ENCODE assay signal across 18 cellular contexts in genomic region chr2:42104621-42105020, GRCh38. TPM values are rescaled to one million over a fixed set of nuclear protein-coding genes. Genes with fewer than 3 reads are reported as not detected.
A peak's percentile ranks its signal among the peaks of the same experiment; 100 is the strongest.
DNase-seq lines count a peak whose midpoint lies in the region; ATAC-seq and TF ChIP-seq lines count a peak whose summit lies in the region.
"Had no signal": no experiment of that assay in that cellular context is flagged by ENCODE, and none has a peak within 500 bp of the region (broad histone marks: within the 10 kb centered on the region; RNA-seq: fewer than 3 reads in every experiment).

No MANE protein-coding gene starts in this region.

- ATAC-seq in activated T-cell treated with anti-CD3 and anti-CD28 coated beads, Interleukin-2, amount 50 U/mL, for 72 hours (replicated peaks in 1 of 2), result no peak
- no peak for ATAC-seq in GM23338
- ATAC-seq: left cardiac atrium had no signal

- H3K9me2 ChIP-seq in GM23338 (ENCODE audit: insufficient read depth), result peaks cover 3% of the 10 kb centered on the region; the same call in 1 of the 2 replicates
- no peaks in the 10 kb centered on the region for H3K9me2 ChIP-seq in hepatocyte (replicated peaks; ENCODE audit: insufficient read depth)

- no peak overlapping the region for H3K4me3 Mint-ChIP-seq in activated T-cell treated with anti-CD3 and anti-CD28 coated beads, Interleukin-2, amount 50 U/mL, for 72 hours
- H3K4me3 Mint-ChIP-seq in GM23338, result no peak overlapping the region

- H3K36me3 Mint-ChIP-seq in activated T-cell treated with anti-CD3 and anti-CD28 coated beads, Interleukin-2, amount 50 U/mL, for 72 hours (ENCODE audit: insufficient read depth in 2 of 2), result peaks cover 6 to 10% of the 10 kb centered on the region in 2 donors
- H3K36me3 Mint-ChIP-seq in GM23338 (ENCODE audit: low read depth), result peaks cover 11% of the 10 kb centered on the region

- H3K4me2 ChIP-seq in GM23338 (peak overlapping the region; percentile 12), hepatocyte (no peak overlapping the region)

- peaks cover 18% of the 10 kb centered on the region for H3F3A ChIP-seq in GM23338 (replicated peaks; ENCODE audit: low read depth)

- no peaks in the 10 kb centered on the region for H3K9me3 ChIP-seq in hepatocyte (ENCODE audit: low read depth)
- no peaks in the 10 kb centered on the region for H3K9me3 ChIP-seq in thymus (ENCODE audit: control insufficient read depth)
- H3K9me3 ChIP-seq: testis had no signal

- H3K9me3 Mint-ChIP-seq in activated T-cell treated with anti-CD3 and anti-CD28 coated beads, Interleukin-2, amount 50 U/mL, for 72 hours, result peaks cover 5% of the 10 kb centered on the region in 2 donors
- peaks cover 11% of the 10 kb centered on the region for H3K9me3 Mint-ChIP-seq in GM23338

- peaks cover 7% of the 10 kb centered on the region; the same call in 1 of the 2 replicates for H3K36me3 ChIP-seq in GM23338 (ENCODE audit: insufficient read depth)
- no peaks in the 10 kb centered on the region for H3K36me3 ChIP-seq in hepatocyte (replicated peaks; ENCODE audit: insufficient read depth, low read depth)
- H3K36me3 ChIP-seq in thymus (ENCODE audit: control insufficient read depth, insufficient read depth), result no peaks in the 10 kb centered on the region

- peak overlapping the region; percentile 10 for H3K27ac Mint-ChIP-seq in activated T-cell treated with anti-CD3 and anti-CD28 coated beads, Interleukin-2, amount 50 U/mL, for 72 hours
- H3K27ac Mint-ChIP-seq in GM23338, result no peak overlapping the region

- H3K27ac ChIP-seq in GM23338 (ENCODE audit: low read depth) (no peak overlapping the region), hepatocyte (peak overlapping the region; percentile 96), thymus (ENCODE audit: low read depth) (peak overlapping the region; percentile 75)
- H3K27ac ChIP-seq: testis had no signal

- TF ChIP-seq CTCF in GM23338 (conservative IDR thresholded peaks at IDR 0.05; ENCODE audit: low read depth in 2 of 2) (no peak), hepatocyte (IDR thresholded peaks at IDR 0.05; ENCODE audit: poor library complexity) (no peak)

- no peak for DNase-seq in activated T-cell treated with anti-CD3 and anti-CD28 coated beads, Interleukin-2, amount 50 U/mL, for 72 hours
- no peak for DNase-seq in activated T-cell treated with anti-CD3 and anti-CD28 coated beads, Interleukin-2, amount 50 U/mL, for 1 hour
- DNase-seq in GM23338 (ENCODE audit: low spot score), result no peak
- DNase-seq in hepatocyte (ENCODE audit: low spot score), result no peak
- DNase-seq in NCI-H446 (lab: John Stamatoyannopoulos, UW), result no peak
- no peak for DNase-seq in superior temporal gyrus (ENCODE audit: extremely low spot score)
- DNase-seq in NCI-H2171 treated with DMSO at 0.1 percent for 48 hours (lab: John Stamatoyannopoulos, UW), result no peak
- DNase-seq: activated gamma-delta T cell; aorta; cerebellar nuclear complex; COR-L47; Karpas-422; left cardiac atrium; midbrain; NCI-H1092 treated with DMSO at 0.1 percent for 48 hours; stimulated activated CD4-positive, alpha-beta T cell treated with anti-CD3 and anti-CD28 coated beads, Interleukin-12 subunit alpha, Interleukin-12 subunit beta, amount 100 ng/mL, for 4 hours; testis had no signal

- H4K20me1 ChIP-seq in GM23338 (replicated peaks; ENCODE audit: insufficient read depth), result no peaks in the 10 kb centered on the region
- no peaks in the 10 kb centered on the region for H4K20me1 ChIP-seq in hepatocyte (ENCODE audit: insufficient read depth, poor library complexity, severe bottlenecking)

- H3K27me3 ChIP-seq in GM23338 (ENCODE audit: insufficient read depth) (peaks cover 15% of the 10 kb centered on the region; the same call in 1 of the 2 replicates), hepatocyte (no peaks in the 10 kb centered on the region), thymus (ENCODE audit: control insufficient read depth, insufficient read depth) (no peaks in the 10 kb centered on the region)
- H3K27me3 ChIP-seq: testis had no signal

- no peaks in the 10 kb centered on the region for H3K27me3 Mint-ChIP-seq in activated T-cell treated with anti-CD3 and anti-CD28 coated beads, Interleukin-2, amount 50 U/mL, for 72 hours (ENCODE audit: low read depth)
- H3K27me3 Mint-ChIP-seq in GM23338 (ENCODE audit: insufficient read depth, low read depth, poor library complexity), result peaks cover 20% of the 10 kb centered on the region

- no peaks in the 10 kb centered on the region for H3K79me2 ChIP-seq in GM23338 (replicated peaks; ENCODE audit: insufficient read depth)
- no peaks in the 10 kb centered on the region for H3K79me2 ChIP-seq in hepatocyte

- 91% methylated on average over 5 of the region's 5 CpGs for WGBS in hepatocyte (ENCODE audit: low lambda C conversion rate, missing lambda C conversion rate)
- WGBS in thymus, result 93% methylated on average over 5 of the region's 5 CpGs

- H2AFZ ChIP-seq in GM23338 (no peak overlapping the region), hepatocyte (no peak overlapping the region)

- H3K4me1 ChIP-seq in GM23338 (ENCODE audit: insufficient read depth) (peaks cover 36% of the 10 kb centered on the region), hepatocyte (ENCODE audit: insufficient read depth) (peaks cover 20% of the 10 kb centered on the region), thymus (ENCODE audit: control insufficient read depth, insufficient read depth, low read length) (peaks cover 68% of the 10 kb centered on the region)

- H3K4me1 Mint-ChIP-seq in activated T-cell treated with anti-CD3 and anti-CD28 coated beads, Interleukin-2, amount 50 U/mL, for 72 hours (ENCODE audit: low read depth), result peaks cover 30% of the 10 kb centered on the region
- H3K4me1 Mint-ChIP-seq in GM23338, result peaks cover 36% of the 10 kb centered on the region

- H3K4me3 ChIP-seq in GM23338 (no peak overlapping the region), hepatocyte (no peak overlapping the region), thymus (ENCODE audit: low read length) (no peak overlapping the region)
- H3K4me3 ChIP-seq: testis had no signal

TF ChIP-seq in GM23338, 12 proteins besides CTCF, POLR2A, EP300 and RAD21 (continues in another document):
- TF ChIP-seq REST (IDR thresholded peaks at IDR 0.05; ENCODE audit: unreplicated experiment), result no peak
- TF ChIP-seq CREB1 (CRISPR knock-in tag; IDR thresholded peaks at IDR 0.05; ENCODE audit: low read depth), result no peak
- no peak for TF ChIP-seq ETS1 (IDR thresholded peaks at IDR 0.05)
- no peak for TF ChIP-seq EZH2phosphoT487 (IDR thresholded peaks at IDR 0.05; ENCODE audit: unreplicated experiment)
- TF ChIP-seq STAT1 (IDR thresholded peaks at IDR 0.05; ENCODE audit: unreplicated experiment), result no peak
- TF ChIP-seq POLR2AphosphoS5 (IDR thresholded peaks at IDR 0.05; ENCODE audit: low read depth), result no peak

RNA-seq across cellular contexts. Expression of gene PKDCC, which starts 56.8 kb away (rescaled TPM):
- total RNA-seq in activated T-cell treated with anti-CD3 and anti-CD28 coated beads, Interleukin-2, amount 50 U/mL, for 72 hours, result not detected
- total RNA-seq in GM23338 (2014; rRNA removed; shearing (Covaris generic)), result 32.8 and 44.8 TPM in 2 replicates
- polyA plus RNA-seq in GM23338 (2016; fragmentation: Nextera tagmentation; extraction: Ambion mirVana) (7.0 and 9.3 TPM in 2 replicates), hepatocyte (270 and 281 TPM in 2 replicates), thymus (25.1 TPM)
- 278 and 339 TPM in 2 replicates for total RNA-seq in hepatocyte

Comparison
In these comparisons a context has a peak if more than half of its experiments do, and no peak if none do; other contexts are left out.
1. RNA of gene PKDCC, which starts 56.8 kb away (total RNA-seq): 278 to 339 TPM in hepatocyte and 32.8 to 44.8 TPM in GM23338; not detected in activated T-cell treated with anti-CD3 and anti-CD28 coated beads, Interleukin-2, amount 50 U/mL, for 72 hours; every median in the first group is over 10 times any median in the second.